ENCODE assay signal across 31 cellular contexts in the genomic region with DNA sequence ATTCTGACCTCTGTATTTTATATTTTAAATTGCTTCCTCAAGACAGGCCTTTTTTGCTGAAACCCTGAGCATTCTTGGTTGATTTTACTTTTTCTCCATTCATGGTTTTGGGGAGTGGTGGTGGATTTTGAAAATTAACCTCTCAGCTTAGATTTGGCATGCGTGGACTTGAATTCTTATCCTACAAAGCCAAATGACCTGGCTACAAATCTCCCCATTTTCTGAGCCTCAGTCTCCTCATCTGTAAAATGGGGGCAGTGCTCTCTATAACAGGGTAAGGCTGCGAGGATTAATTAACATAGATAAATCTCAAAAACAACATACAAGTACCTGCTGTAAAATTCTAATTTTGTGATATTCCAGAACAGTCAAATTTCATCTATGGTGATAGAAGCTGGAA.
"Had no signal": no experiment of that assay in that cellular context is flagged by ENCODE, and none has a peak within 500 bp of the region (broad histone marks: within the 10 kb centered on the region; RNA-seq: fewer than 3 reads in every experiment).

No MANE protein-coding gene starts in this region.

- FAIRE-seq: urothelium cell line had no signal

- H3K4me2 ChIP-seq: smooth muscle cell had no signal

- H3K4me3 Mint-ChIP-seq: naive thymus-derived CD8-positive, alpha-beta T cell; natural killer cell treated with Interleukin-12 subunit alpha and Interleukin-12 subunit beta and Interleukin-15 and Interleukin-18, amount 100 ng/mL, for 72 hours; nephron progenitor cell; neural crest cell; stimulated activated memory B cell treated with anti-CD40 and anti-IgM and Interleukin-4, amounts not matched to agents 10 μg/mL and 1 μg/mL and 100 μg/mL, for 72 hours; stimulated activated naive CD8-positive, alpha-beta T cell treated with anti-CD3 and anti-CD28 coated beads, Interleukin-15, Interleukin-2, amounts not matched to agents 100 ng/mL and 50 ng/mL, for 24 hours had no signal

- DNase-seq: naive thymus-derived CD8-positive, alpha-beta T cell; nephron progenitor cell; occipital lobe; ovary; posterior cingulate gyrus; psoas muscle; right cardiac atrium; spleen; stimulated activated CD4-positive, alpha-beta T cell treated with anti-CD3 and anti-CD28 coated beads, Interleukin-12 subunit alpha, Interleukin-12 subunit beta, amount 100 ng/mL, for 4 hours; stimulated activated CD4-positive, alpha-beta T cell treated with anti-CD3 and anti-CD28 coated beads, Interleukin-1b, Interleukin-23, amount 100 ng/mL, for 48 hours; stimulated activated CD4-positive, alpha-beta T cell treated with anti-CD3 and anti-CD28 coated beads, Interleukin-4, amount 100 ng/mL, for 1 hour; stimulated activated CD4-positive, alpha-beta T cell treated with anti-CD3 and anti-CD28 coated beads, Interleukin-4, amount 100 ng/mL, for 4 hours; stimulated activated CD8-positive, alpha-beta memory T cell treated with anti-CD3 and anti-CD28 coated beads, Interleukin-4, amount 100 ng/mL, for 48 hours; stimulated activated naive CD4-positive, alpha-beta T cell; stomach; thyroid gland; trophoblast cell; upper lobe of left lung had no signal

- H2AFZ ChIP-seq: parathyroid adenoma had no signal

- H3K4me1 ChIP-seq: parathyroid adenoma, psoas muscle, spleen, thyroid gland, tibial nerve, upper lobe of left lung, vagina had no signal

- H3K9me3 Mint-ChIP-seq: naive thymus-derived CD8-positive, alpha-beta T cell; natural killer cell treated with Interleukin-12 subunit alpha and Interleukin-12 subunit beta and Interleukin-15 and Interleukin-18, amount 100 ng/mL, for 72 hours; nephron progenitor cell; neural crest cell; stimulated activated memory B cell treated with anti-CD40 and anti-IgM and Interleukin-4, amounts not matched to agents 10 μg/mL and 1 μg/mL and 100 μg/mL, for 72 hours; stimulated activated naive CD8-positive, alpha-beta T cell treated with anti-CD3 and anti-CD28 coated beads, Interleukin-15, Interleukin-2, amounts not matched to agents 100 ng/mL and 50 ng/mL, for 24 hours had no signal

- H3K27me3 Mint-ChIP-seq: progenitor cell of endocrine pancreas; stimulated activated memory B cell treated with anti-CD40 and anti-IgM and Interleukin-4, amounts not matched to agents 10 μg/mL and 1 μg/mL and 100 μg/mL, for 72 hours; stimulated activated naive CD8-positive, alpha-beta T cell treated with anti-CD3 and anti-CD28 coated beads, Interleukin-15, Interleukin-2, amounts not matched to agents 100 ng/mL and 50 ng/mL, for 24 hours had no signal

- H3K36me3 Mint-ChIP-seq: naive thymus-derived CD8-positive, alpha-beta T cell; natural killer cell treated with Interleukin-12 subunit alpha and Interleukin-12 subunit beta and Interleukin-15 and Interleukin-18, amount 100 ng/mL, for 72 hours; stimulated activated memory B cell treated with anti-CD40 and anti-IgM and Interleukin-4, amounts not matched to agents 10 μg/mL and 1 μg/mL and 100 μg/mL, for 72 hours had no signal

- H3K9me3 ChIP-seq: ovary, psoas muscle, spleen, stomach, thoracic aorta, thyroid gland, tibial nerve, upper lobe of left lung, vagina had no signal

- H3K27ac ChIP-seq: ovary, parathyroid adenoma, psoas muscle, skin epidermis, spleen, stomach, thoracic aorta, thyroid gland, tibial nerve, upper lobe of left lung, vagina had no signal

- H3K79me2 ChIP-seq: parathyroid adenoma had no signal

- H3K4me1 Mint-ChIP-seq: naive thymus-derived CD8-positive, alpha-beta T cell; stimulated activated memory B cell treated with anti-CD40 and anti-IgM and Interleukin-4, amounts not matched to agents 10 μg/mL and 1 μg/mL and 100 μg/mL, for 72 hours had no signal

- H3K36me3 ChIP-seq: ovary, spleen, thoracic aorta, thyroid gland, upper lobe of left lung, vagina had no signal

- ATAC-seq: naive thymus-derived CD8-positive, alpha-beta T cell; natural killer cell treated with Interleukin-12 subunit alpha and Interleukin-12 subunit beta and Interleukin-15 and Interleukin-18, amount 100 ng/mL, for 72 hours; psoas muscle; right cardiac atrium; sciatic nerve; stimulated activated memory B cell treated with anti-CD40 and anti-IgM and Interleukin-4, amounts not matched to agents 10 μg/mL and 1 μg/mL and 100 μg/mL, for 72 hours had no signal

- H3K4me3 ChIP-seq: ovary, psoas muscle, skin epidermis, smooth muscle cell, spleen, stomach, thoracic aorta, thyroid gland, tibial nerve, upper lobe of left lung, vagina had no signal

- H3K27me3 ChIP-seq: ovary, spleen, stomach, thyroid gland, tibial nerve, upper lobe of left lung, vagina had no signal

- H3K27ac Mint-ChIP-seq: naive thymus-derived CD8-positive, alpha-beta T cell; nephron progenitor cell; progenitor cell of endocrine pancreas; stimulated activated memory B cell treated with anti-CD40 and anti-IgM and Interleukin-4, amounts not matched to agents 10 μg/mL and 1 μg/mL and 100 μg/mL, for 72 hours; stimulated activated naive CD8-positive, alpha-beta T cell treated with anti-CD3 and anti-CD28 coated beads, Interleukin-15, Interleukin-2, amounts not matched to agents 100 ng/mL and 50 ng/mL, for 24 hours had no signal

- H3K9ac ChIP-seq: parathyroid adenoma had no signal
